ENCODE assay signal across 8 cellular contexts in the genomic region with DNA sequence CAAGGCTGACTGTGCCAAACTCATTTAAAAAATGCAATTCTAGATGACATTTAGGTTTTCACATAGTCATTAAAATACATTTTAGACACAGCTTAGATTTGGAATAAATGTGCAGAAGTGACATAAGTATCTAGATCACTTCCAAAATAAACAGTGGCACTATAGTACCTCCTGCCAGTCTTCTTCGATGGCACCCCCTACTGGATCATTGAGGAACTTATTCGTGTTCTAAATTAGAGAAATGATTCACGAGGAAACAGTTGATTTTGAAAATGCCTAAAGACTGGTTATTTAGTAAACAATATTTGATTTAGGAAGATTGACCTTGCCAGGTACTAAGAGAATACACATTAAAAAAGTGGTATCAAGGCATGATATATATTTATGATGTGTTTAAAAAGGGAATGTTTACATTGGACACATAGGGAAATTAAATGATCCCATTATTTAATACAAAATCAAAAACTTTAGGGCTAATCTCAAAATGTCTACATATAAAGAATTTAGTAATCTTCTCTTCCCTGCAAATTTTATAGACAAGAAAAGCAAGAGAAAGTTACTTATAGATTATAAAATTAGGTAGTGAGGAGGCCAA.
DNase-seq lines count a peak whose midpoint lies in the region; ATAC-seq and TF ChIP-seq lines count a peak whose summit lies in the region.

No MANE protein-coding gene starts in this region.

- H3K27me3 ChIP-seq in DOHH2 (ENCODE audit: control insufficient read depth, low read length) (no peaks in the 10 kb centered on the region), PC-9 (ENCODE audit: insufficient read depth, low read depth) (no peaks in the 10 kb centered on the region)

- H3K4me3 ChIP-seq in DOHH2 (ENCODE audit: low read length), result no peak overlapping the region
- no peak overlapping the region for H3K4me3 ChIP-seq in PC-9

- H4K20me1 ChIP-seq in DOHH2 (ENCODE audit: control insufficient read depth, insufficient read depth, low read depth, low read length) (no peaks in the 10 kb centered on the region), PC-9 (ENCODE audit: insufficient read depth) (no peaks in the 10 kb centered on the region)

- intact Hi-C loops in PC-9 (cut with micrococcal nuclease; ENCODE audit: unreplicated experiment), result loop anchor here (1.0 kb wide), 1 partner anchor 85 kb away; no protein-coding TSS in a partner anchor

- H3F3A ChIP-seq in DOHH2 (ENCODE audit: control insufficient read depth, insufficient read depth) (no peaks in the 10 kb centered on the region), PC-9 (ENCODE audit: insufficient read depth, low read depth) (no peaks in the 10 kb centered on the region)

- peak; percentile 73 for ATAC-seq in GM19455 (IDR thresholded peaks at IDR 0.05; ENCODE audit: unreplicated experiment)
- ATAC-seq in HG03135 (IDR thresholded peaks at IDR 0.05; ENCODE audit: unreplicated experiment), result no peak

- H3K9me2 ChIP-seq in DOHH2 (replicated peaks; ENCODE audit: control insufficient read depth, low read length) (no peaks in the 10 kb centered on the region), PC-9 (ENCODE audit: insufficient read depth) (no peaks in the 10 kb centered on the region)

- POLR2A ChIA-PET in PC-9 (lab: Charles Lee; ENCODE audit: unreplicated experiment), result no interaction called here

- TF ChIP-seq CTCF in DOHH2 (IDR thresholded peaks at IDR 0.05; ENCODE audit: low read depth, low read length, poor library complexity, severe bottlenecking) (peak; percentile 75), PC-9 (conservative IDR thresholded peaks at IDR 0.05) (peak; percentile 76)

- H3K9me3 ChIP-seq in DOHH2 (ENCODE audit: control insufficient read depth, insufficient read depth, low read length) (no peaks in the 10 kb centered on the region), PC-9 (ENCODE audit: insufficient read depth, low read depth) (no peaks in the 10 kb centered on the region)

- H3K4me2 ChIP-seq in DOHH2 (ENCODE audit: low read length) (no peak overlapping the region), PC-9 (no peak overlapping the region)

- H2AFZ ChIP-seq in PC-9, result no peak overlapping the region

- H3K79me2 ChIP-seq in DOHH2 (ENCODE audit: control insufficient read depth, low read length) (no peaks in the 10 kb centered on the region), PC-9 (ENCODE audit: low read depth) (no peaks in the 10 kb centered on the region)

- peak; percentile 37 for DNase-seq in HS-5 (ENCODE audit: low read depth)
- DNase-seq in PC-9, result peak; percentile 1 to 35
- DNase-seq in dermis microvascular lymphatic vessel endothelial cell (ENCODE audit: low read depth in 2 of 2), result peak; percentile 5 to 27
- DNase-seq in middle frontal gyrus (ENCODE audit: extremely low spot score, low spot score), result peak; percentile 21
- DNase-seq in DMS79 (lab: John Stamatoyannopoulos, UW), result no peak

- CTCF ChIA-PET in PC-9 (lab: Charles Lee), result no interaction called here

- BruUV-seq in PC-9 (replicated peaks; lab: Mats Ljungman, UMichigan), result no TSS peak

- no peak overlapping the region for H3K27ac ChIP-seq in DOHH2 (ENCODE audit: low read depth, low read length)
- H3K27ac ChIP-seq in PC-9, result no peak overlapping the region

- no peaks in the 10 kb centered on the region for H3K36me3 ChIP-seq in DOHH2 (ENCODE audit: control insufficient read depth, low read length)
- no peaks in the 10 kb centered on the region for H3K36me3 ChIP-seq in PC-9 (ENCODE audit: low read depth)

- H3K4me1 ChIP-seq in DOHH2 (ENCODE audit: control insufficient read depth, low read length), result no peaks in the 10 kb centered on the region
- H3K4me1 ChIP-seq in PC-9 (replicated peaks; ENCODE audit: insufficient read depth), result no peaks in the 10 kb centered on the region
